Comparison of ENCODE assay signal across 15 cellular contexts in the genomic region with DNA sequence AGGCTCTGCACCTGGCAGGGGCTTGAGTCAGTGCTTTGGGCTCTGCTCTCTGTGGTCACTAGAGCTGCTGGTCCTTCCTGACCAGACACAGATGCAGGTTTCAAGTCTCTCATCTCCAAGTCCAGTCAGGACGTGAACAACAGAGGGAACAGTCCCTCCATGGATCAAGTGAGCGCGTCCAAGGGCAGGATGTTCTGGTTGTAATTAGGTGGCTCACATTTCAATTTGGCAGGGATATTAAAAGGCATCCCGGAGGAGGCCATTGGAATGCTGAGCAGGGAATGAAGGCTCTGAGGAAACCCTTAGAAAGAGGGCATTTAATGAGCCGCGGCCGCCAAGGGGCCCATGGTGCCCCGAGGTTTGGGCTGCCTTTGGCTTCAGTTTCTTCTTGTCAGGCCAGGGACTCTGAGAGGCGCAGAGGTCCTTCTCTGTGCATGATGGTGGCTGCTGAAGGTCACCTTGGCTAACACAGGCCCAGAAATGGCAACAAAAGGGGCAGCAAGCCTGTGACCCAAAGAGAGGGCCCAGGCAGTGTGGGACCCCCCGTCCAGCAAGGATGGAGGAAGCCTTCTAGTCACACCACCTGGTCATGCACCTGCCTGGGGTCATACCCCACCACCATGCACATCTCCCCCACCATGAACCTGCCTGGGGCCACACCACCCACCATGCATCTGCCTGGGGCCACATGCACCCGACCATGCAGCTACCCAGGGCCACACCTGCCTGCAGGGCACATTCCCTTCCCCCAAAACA. TPM values are rescaled to one million over a fixed set of nuclear protein-coding genes. Genes with fewer than 3 reads are reported as not detected.
DNase-seq lines count a peak whose midpoint lies in the region; ATAC-seq and TF ChIP-seq lines count a peak whose summit lies in the region.
"Had no signal": no experiment of that assay in that cellular context is flagged by ENCODE, and none has a peak within 500 bp of the region (broad histone marks: within the 10 kb centered on the region; RNA-seq: fewer than 3 reads in every experiment).

No MANE protein-coding gene starts in this region.

- POLR2A ChIA-PET in PC-3 (lab: Charles Lee; ENCODE audit: unreplicated experiment), result no interaction called here

- no peak overlapping the region for H2AFZ ChIP-seq in PC-3 (ENCODE audit: low read length)

- no TSS peak for BruUV-seq in PC-3 (replicated peaks; lab: Mats Ljungman, UMichigan)

- H3K9ac ChIP-seq in PC-3 (ENCODE audit: low read length), result no peak overlapping the region

- H3K4me2 ChIP-seq in PC-3 (ENCODE audit: low read length), result no peak overlapping the region

- H3K27me3 ChIP-seq in PC-3 (ENCODE audit: low read length), result 0 out of 2 replicates have a peak, but pooled peaks cover 5% of the 10 kb centered on the region
- H3K27me3 ChIP-seq in sigmoid colon, result no peaks in the 10 kb centered on the region

- no peak for TF ChIP-seq POLR2A in sigmoid colon (IDR thresholded peaks at IDR 0.05)

- H3K79me2 ChIP-seq in PC-3 (ENCODE audit: low read length), result no peaks in the 10 kb centered on the region

- no peaks in the 10 kb centered on the region for H3K9me3 ChIP-seq in PC-3 (ENCODE audit: low read length)
- no peaks in the 10 kb centered on the region for H3K9me3 ChIP-seq in sigmoid colon
- H3K9me3 ChIP-seq: HAP-1 had no signal

- no peak for TF ChIP-seq CTCF in PC-3 (conservative IDR thresholded peaks at IDR 0.05; ENCODE audit: low read depth, low read length)
- TF ChIP-seq CTCF in fibroblast of villous mesenchyme (IDR thresholded peaks at IDR 0.05; ENCODE audit: insufficient read depth, low read depth, low read length), result no peak
- no peak for TF ChIP-seq CTCF in sigmoid colon (IDR thresholded peaks at IDR 0.05)

- TF ChIP-seq EP300 in sigmoid colon (IDR thresholded peaks at IDR 0.05), result no peak

- intact Hi-C loops in PC-3 (cut with micrococcal nuclease) (no loop called here), sigmoid colon (cut with DNase I) (no loop called here)

- H3K36me3 ChIP-seq in PC-3 (ENCODE audit: low read depth, low read length), result no peaks in the 10 kb centered on the region
- H3K36me3 ChIP-seq in sigmoid colon, result no peaks in the 10 kb centered on the region
- H3K36me3 ChIP-seq: HAP-1 had no signal

- H3K27ac ChIP-seq in PC-3 (ENCODE audit: low read length) (no peak overlapping the region), sigmoid colon (peak overlapping the region in 3 of 4 donors; percentile 54 to 85 (median 76))
- H3K27ac ChIP-seq: HL-60 had no signal

- no peaks in the 10 kb centered on the region for H4K20me1 ChIP-seq in PC-3 (ENCODE audit: low read length)

- peak; percentile 38 for DNase-seq in D341Med (ENCODE audit: low spot score)
- peak; percentile 11 for DNase-seq in PC-3
- peak; percentile 40 for DNase-seq in fibroblast of villous mesenchyme (ENCODE audit: low read depth)
- peak; percentile 78 for DNase-seq in sigmoid colon
- no peak for DNase-seq in hippocampal formation (lab: John Stamatoyannopoulos, UW)
- no peak for DNase-seq in NOMO-1 (lab: John Stamatoyannopoulos, UW; ENCODE audit: unreplicated experiment in 2 of 2)
- DNase-seq: hypothalamus; NCI-H2171; stimulated activated CD4-positive, alpha-beta T cell treated with anti-CD3 and anti-CD28 coated beads, Interleukin-2, amount 100 ng/mL, for 24 hours; T-cell; trophoblast cell had no signal

- ATAC-seq in PC-3, result peak; percentile 22
- no peak for ATAC-seq in HG02642 (IDR thresholded peaks at IDR 0.05; ENCODE audit: poor library complexity, unreplicated experiment)
- ATAC-seq in GM19395 (IDR thresholded peaks at IDR 0.05; ENCODE audit: unreplicated experiment), result no peak
- ATAC-seq: T-cell had no signal

- H3K9me2 ChIP-seq in PC-3 (replicated peaks; ENCODE audit: low read length), result no peaks in the 10 kb centered on the region

- no peaks in the 10 kb centered on the region for H3F3A ChIP-seq in PC-3 (ENCODE audit: low read length, unreplicated experiment)

- WGBS in sigmoid colon, 2 donors, result 81 to 86% methylated on average over 11 of the region's 11 CpGs

- CTCF ChIA-PET in PC-3 (lab: Charles Lee), result no interaction called here

- H3K4me3 ChIP-seq in PC-3 (ENCODE audit: low read length), result no peak overlapping the region
- H3K4me3 ChIP-seq in fibroblast of villous mesenchyme (ENCODE audit: low read depth, low read length), result no peak overlapping the region
- no peak overlapping the region for H3K4me3 ChIP-seq in sigmoid colon
- H3K4me3 ChIP-seq: HAP-1 had no signal

- H3K4me1 ChIP-seq in PC-3 (ENCODE audit: insufficient read depth, low read length), result no peaks in the 10 kb centered on the region
- peaks cover 0 to 41% (median 14%) of the 10 kb centered on the region in 4 donors for H3K4me1 ChIP-seq in sigmoid colon

RNA-seq across cellular contexts. Expression of a gene that starts 30.7 kb away (rescaled TPM):
- 22.6 and 27.8 TPM in 2 replicates for total RNA-seq in PC-3 (2014; rRNA removed)
- total RNA-seq in fibroblast of villous mesenchyme, result 33.2 and 36.7 TPM in 2 replicates
- total RNA-seq in sigmoid colon, result 100 to 1,000 TPM; 100 to 132 (median 112) TPM
- polyA plus RNA-seq in sigmoid colon, result 10 to 100 TPM; 17.6 to 21.0 (median 20.3) TPM

Comparison
In these comparisons a context has a peak if more than half of its experiments do, and no peak if none do; other contexts are left out.
1. DNase-seq: peak in D341Med (single experiment), PC-3 (single experiment), fibroblast of villous mesenchyme (single experiment) and sigmoid colon (single experiment); none in hippocampal formation (0 of 2) and NOMO-1 (0 of 2).